ENCODE assay signal across 1 cellular context in genomic region chr2:24399434-24400206, GRCh38.
A peak's percentile ranks its signal among the peaks of the same experiment; 100 is the strongest.
TF ChIP-seq lines count a peak whose summit lies in the region.

No MANE protein-coding gene starts in this region.

TF ChIP-seq in HepG2, 621 proteins besides CTCF, POLR2A, EP300 and RAD21 (continued from another document and continues in another):
- TF ChIP-seq, protein P1, sequence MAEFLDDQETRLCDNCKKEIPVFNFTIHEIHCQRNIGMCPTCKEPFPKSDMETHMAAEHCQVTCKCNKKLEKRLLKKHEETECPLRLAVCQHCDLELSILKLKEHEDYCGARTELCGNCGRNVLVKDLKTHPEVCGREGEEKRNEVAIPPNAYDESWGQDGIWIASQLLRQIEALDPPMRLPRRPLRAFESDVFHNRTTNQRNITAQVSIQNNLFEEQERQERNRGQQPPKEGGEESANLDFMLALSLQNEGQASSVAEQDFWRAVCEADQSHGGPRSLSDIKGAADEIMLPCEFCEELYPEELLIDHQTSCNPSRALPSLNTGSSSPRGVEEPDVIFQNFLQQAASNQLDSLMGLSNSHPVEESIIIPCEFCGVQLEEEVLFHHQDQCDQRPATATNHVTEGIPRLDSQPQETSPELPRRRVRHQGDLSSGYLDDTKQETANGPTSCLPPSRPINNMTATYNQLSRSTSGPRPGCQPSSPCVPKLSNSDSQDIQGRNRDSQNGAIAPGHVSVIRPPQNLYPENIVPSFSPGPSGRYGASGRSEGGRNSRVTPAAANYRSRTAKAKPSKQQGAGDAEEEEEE (CRISPR knock-in tag; IDR thresholded peaks at IDR 0.05; ENCODE audit: borderline replicate concordance) = no peak
- TF ChIP-seq SP1 (IDR thresholded peaks at IDR 0.05) (no peak), SP1 (CRISPR knock-in tag; IDR thresholded peaks at IDR 0.05) (no peak), STAG1 (CRISPR knock-in tag; IDR thresholded peaks at IDR 0.05) (no peak), TCF7 (IDR thresholded peaks at IDR 0.05; ENCODE audit: low read depth) (0 out of 2 replicates have a peak, but pooled peaks have one; percentile 10), ZNF747 (CRISPR knock-in tag; IDR thresholded peaks at IDR 0.05; ENCODE audit: borderline replicate concordance) (no peak), ZNF207 (IDR thresholded peaks at IDR 0.05; ENCODE audit: borderline replicate concordance) (no peak), SAFB2 (CRISPR knock-in tag; IDR thresholded peaks at IDR 0.05; ENCODE audit: borderline replicate concordance, low read depth) (no peak), ZNF766 (CRISPR knock-in tag; IDR thresholded peaks at IDR 0.05; ENCODE audit: borderline replicate concordance) (no peak), ZFP1 (CRISPR knock-in tag; IDR thresholded peaks at IDR 0.05) (no peak), ZNF24 (IDR thresholded peaks at IDR 0.05) (no peak), PRDM10 (CRISPR knock-in tag; IDR thresholded peaks at IDR 0.05; ENCODE audit: low read depth) (no peak), KDM4B (CRISPR knock-in tag; IDR thresholded peaks at IDR 0.05) (no peak), HOXA7 (CRISPR knock-in tag; IDR thresholded peaks at IDR 0.05) (no peak), IKZF5 (CRISPR knock-in tag; IDR thresholded peaks at IDR 0.05) (peak; percentile 52; the same call in 1 of the 2 replicates), KLF9 (CRISPR knock-in tag; IDR thresholded peaks at IDR 0.05; ENCODE audit: low read depth) (no peak), ZNF343 (CRISPR knock-in tag; IDR thresholded peaks at IDR 0.05) (no peak; the same call in 1 of the 2 replicates), ZNF329 (CRISPR knock-in tag; IDR thresholded peaks at IDR 0.05; ENCODE audit: low read depth) (no peak), PRMT3 (CRISPR knock-in tag; IDR thresholded peaks at IDR 0.05; ENCODE audit: borderline replicate concordance, low read depth) (no peak), NFATC3 (CRISPR knock-in tag; IDR thresholded peaks at IDR 0.05) (no peak), ZNF33A (CRISPR knock-in tag; IDR thresholded peaks at IDR 0.05; ENCODE audit: borderline replicate concordance) (no peak), ARHGAP35 (CRISPR knock-in tag; IDR thresholded peaks at IDR 0.05; ENCODE audit: borderline replicate concordance) (no peak), MYC (CRISPR knock-in tag; IDR thresholded peaks at IDR 0.05; ENCODE audit: borderline replicate concordance) (peak; percentile 62; the same call in 1 of the 2 replicates), ZNF264 (CRISPR knock-in tag; IDR thresholded peaks at IDR 0.05) (0 out of 2 replicates have a peak, but pooled peaks have one; percentile 47), ZFP82 (CRISPR knock-in tag; IDR thresholded peaks at IDR 0.05; ENCODE audit: borderline replicate concordance) (no peak), TFDP1 (CRISPR knock-in tag; IDR thresholded peaks at IDR 0.05; ENCODE audit: borderline replicate concordance) (peak; percentile 50; the same call in 1 of the 2 replicates), ERF (CRISPR knock-in tag; IDR thresholded peaks at IDR 0.05) (no peak), ELF3 (CRISPR knock-in tag; IDR thresholded peaks at IDR 0.05) (no peak), ZNF124 (CRISPR knock-in tag; IDR thresholded peaks at IDR 0.05) (no peak), PAWR (CRISPR knock-in tag; IDR thresholded peaks at IDR 0.05; ENCODE audit: borderline replicate concordance) (no peak), ZSCAN9 (CRISPR knock-in tag; IDR thresholded peaks at IDR 0.05; ENCODE audit: borderline replicate concordance) (no peak; the same call in 1 of the 2 replicates), FOXO1 (CRISPR knock-in tag; IDR thresholded peaks at IDR 0.05) (no peak), ZNF580 (CRISPR knock-in tag; IDR thresholded peaks at IDR 0.05; ENCODE audit: borderline replicate concordance, low read depth) (no peak), POGZ (CRISPR knock-in tag; IDR thresholded peaks at IDR 0.05) (peak; percentile 57; the same call in 1 of the 2 replicates), ZNF720 (CRISPR knock-in tag; IDR thresholded peaks at IDR 0.05) (no peak), ZNF883 (CRISPR knock-in tag; IDR thresholded peaks at IDR 0.05; ENCODE audit: not compliant biosample characterization) (no peak), TOPORS (CRISPR knock-in tag; IDR thresholded peaks at IDR 0.05) (0 out of 2 replicates have a peak, but pooled peaks have one; percentile 25), KAT8 (CRISPR knock-in tag; IDR thresholded peaks at IDR 0.05) (peak; percentile 40; the same call in 1 of the 2 replicates), ZBTB33 (CRISPR knock-in tag; IDR thresholded peaks at IDR 0.05) (no peak), ZNF331 (CRISPR knock-in tag; IDR thresholded peaks at IDR 0.05) (no peak), ZBTB42 (CRISPR knock-in tag; IDR thresholded peaks at IDR 0.05) (no peak), ZNF678 (CRISPR knock-in tag; IDR thresholded peaks at IDR 0.05) (no peak), GZF1 (CRISPR knock-in tag; IDR thresholded peaks at IDR 0.05) (no peak), ZNF598 (CRISPR knock-in tag; IDR thresholded peaks at IDR 0.05; ENCODE audit: borderline replicate concordance) (no peak), MED1 (CRISPR knock-in tag; IDR thresholded peaks at IDR 0.05) (no peak), CEBPB (IDR thresholded peaks at IDR 0.05; ENCODE audit: borderline replicate concordance, low read depth, low read length) (no peak), DNMT3B (CRISPR knock-in tag; conservative IDR thresholded peaks at IDR 0.05) (peak; percentile 63; the same call in 1 of the 2 replicates), RBM22 (optimal IDR thresholded peaks at IDR 0.05; ENCODE audit: low read length) (no peak), GTF3A (CRISPR knock-in tag; conservative IDR thresholded peaks at IDR 0.05) (no peak), CCAR2 (optimal IDR thresholded peaks at IDR 0.05; ENCODE audit: low read depth, low read length) (no peak), YEATS4 (CRISPR knock-in tag; IDR thresholded peaks at IDR 0.05; ENCODE audit: borderline replicate concordance) (peak; percentile 59), SOX6 (IDR thresholded peaks at IDR 0.05) (no peak), SOX6 (CRISPR knock-in tag; IDR thresholded peaks at IDR 0.05) (peak; percentile 31; the same call in 1 of the 2 replicates)
- TF ChIP-seq, protein P2, sequence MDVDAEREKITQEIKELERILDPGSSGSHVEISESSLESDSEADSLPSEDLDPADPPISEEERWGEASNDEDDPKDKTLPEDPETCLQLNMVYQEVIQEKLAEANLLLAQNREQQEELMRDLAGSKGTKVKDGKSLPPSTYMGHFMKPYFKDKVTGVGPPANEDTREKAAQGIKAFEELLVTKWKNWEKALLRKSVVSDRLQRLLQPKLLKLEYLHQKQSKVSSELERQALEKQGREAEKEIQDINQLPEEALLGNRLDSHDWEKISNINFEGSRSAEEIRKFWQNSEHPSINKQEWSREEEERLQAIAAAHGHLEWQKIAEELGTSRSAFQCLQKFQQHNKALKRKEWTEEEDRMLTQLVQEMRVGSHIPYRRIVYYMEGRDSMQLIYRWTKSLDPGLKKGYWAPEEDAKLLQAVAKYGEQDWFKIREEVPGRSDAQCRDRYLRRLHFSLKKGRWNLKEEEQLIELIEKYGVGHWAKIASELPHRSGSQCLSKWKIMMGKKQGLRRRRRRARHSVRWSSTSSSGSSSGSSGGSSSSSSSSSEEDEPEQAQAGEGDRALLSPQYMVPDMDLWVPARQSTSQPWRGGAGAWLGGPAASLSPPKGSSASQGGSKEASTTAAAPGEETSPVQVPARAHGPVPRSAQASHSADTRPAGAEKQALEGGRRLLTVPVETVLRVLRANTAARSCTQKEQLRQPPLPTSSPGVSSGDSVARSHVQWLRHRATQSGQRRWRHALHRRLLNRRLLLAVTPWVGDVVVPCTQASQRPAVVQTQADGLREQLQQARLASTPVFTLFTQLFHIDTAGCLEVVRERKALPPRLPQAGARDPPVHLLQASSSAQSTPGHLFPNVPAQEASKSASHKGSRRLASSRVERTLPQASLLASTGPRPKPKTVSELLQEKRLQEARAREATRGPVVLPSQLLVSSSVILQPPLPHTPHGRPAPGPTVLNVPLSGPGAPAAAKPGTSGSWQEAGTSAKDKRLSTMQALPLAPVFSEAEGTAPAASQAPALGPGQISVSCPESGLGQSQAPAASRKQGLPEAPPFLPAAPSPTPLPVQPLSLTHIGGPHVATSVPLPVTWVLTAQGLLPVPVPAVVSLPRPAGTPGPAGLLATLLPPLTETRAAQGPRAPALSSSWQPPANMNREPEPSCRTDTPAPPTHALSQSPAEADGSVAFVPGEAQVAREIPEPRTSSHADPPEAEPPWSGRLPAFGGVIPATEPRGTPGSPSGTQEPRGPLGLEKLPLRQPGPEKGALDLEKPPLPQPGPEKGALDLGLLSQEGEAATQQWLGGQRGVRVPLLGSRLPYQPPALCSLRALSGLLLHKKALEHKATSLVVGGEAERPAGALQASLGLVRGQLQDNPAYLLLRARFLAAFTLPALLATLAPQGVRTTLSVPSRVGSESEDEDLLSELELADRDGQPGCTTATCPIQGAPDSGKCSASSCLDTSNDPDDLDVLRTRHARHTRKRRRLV (CRISPR knock-in tag; IDR thresholded peaks at IDR 0.05) = no peak
- TF ChIP-seq, protein P3, sequence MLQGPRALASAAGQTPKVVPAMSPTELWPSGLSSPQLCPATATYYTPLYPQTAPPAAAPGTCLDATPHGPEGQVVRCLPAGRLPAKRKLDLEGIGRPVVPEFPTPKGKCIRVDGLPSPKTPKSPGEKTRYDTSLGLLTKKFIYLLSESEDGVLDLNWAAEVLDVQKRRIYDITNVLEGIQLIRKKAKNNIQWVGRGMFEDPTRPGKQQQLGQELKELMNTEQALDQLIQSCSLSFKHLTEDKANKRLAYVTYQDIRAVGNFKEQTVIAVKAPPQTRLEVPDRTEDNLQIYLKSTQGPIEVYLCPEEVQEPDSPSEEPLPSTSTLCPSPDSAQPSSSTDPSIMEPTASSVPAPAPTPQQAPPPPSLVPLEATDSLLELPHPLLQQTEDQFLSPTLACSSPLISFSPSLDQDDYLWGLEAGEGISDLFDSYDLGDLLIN (CRISPR knock-in tag; IDR thresholded peaks at IDR 0.05; ENCODE audit: borderline replicate concordance) = no peak
- TF ChIP-seq, protein P4, sequence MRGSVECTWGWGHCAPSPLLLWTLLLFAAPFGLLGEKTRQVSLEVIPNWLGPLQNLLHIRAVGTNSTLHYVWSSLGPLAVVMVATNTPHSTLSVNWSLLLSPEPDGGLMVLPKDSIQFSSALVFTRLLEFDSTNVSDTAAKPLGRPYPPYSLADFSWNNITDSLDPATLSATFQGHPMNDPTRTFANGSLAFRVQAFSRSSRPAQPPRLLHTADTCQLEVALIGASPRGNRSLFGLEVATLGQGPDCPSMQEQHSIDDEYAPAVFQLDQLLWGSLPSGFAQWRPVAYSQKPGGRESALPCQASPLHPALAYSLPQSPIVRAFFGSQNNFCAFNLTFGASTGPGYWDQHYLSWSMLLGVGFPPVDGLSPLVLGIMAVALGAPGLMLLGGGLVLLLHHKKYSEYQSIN (CRISPR knock-in tag; IDR thresholded peaks at IDR 0.05; ENCODE audit: borderline replicate concordance) = no peak
